In genomic region chr15:65805019-65805738, GRCh38 we compare ENCODE assay signal across 14 cellular contexts. TPM values are rescaled to one million over a fixed set of nuclear protein-coding genes. Genes with fewer than 3 reads are reported as not detected.
DNase-seq lines count a peak whose midpoint lies in the region; ATAC-seq, FAIRE-seq and TF ChIP-seq lines count a peak whose summit lies in the region.
"Had no signal": no experiment of that assay in that cellular context is flagged by ENCODE, and none has a peak within 500 bp of the region (broad histone marks: within the 10 kb centered on the region; RNA-seq: fewer than 3 reads in every experiment).

No MANE protein-coding gene starts in this region.

- 80% methylated on average over 5 of the region's 5 CpGs for WGBS in A549 (ENCODE audit: missing lambda C conversion rate)

- DNase-seq in A549 (ENCODE audit: low read depth in 1 of 2, low spot score in 1 of 2) = no peak
- DNase-seq in GM12865 (ENCODE audit: low read depth) = peak; percentile 54
- DNase-seq in activated CD8-positive, alpha-beta T cell treated with anti-CD3 and anti-CD28 coated beads, Interleukin-2, amount 10 ng/mL, durations not matched to agents 7 days and 5 days = no peak
- no peak for DNase-seq in lower lobe of right lung
- no peak for DNase-seq in COLO668 (lab: John Stamatoyannopoulos, UW; ENCODE audit: unreplicated experiment)
- DNase-seq in AG08396 (ENCODE audit: low spot score) = no peak
- no peak for DNase-seq in effector CD8-positive, alpha-beta T cell (lab: John Stamatoyannopoulos, UW)
- DNase-seq: C1 segment of cervical spinal cord, caudate nucleus, NCI-H510A had no signal

- no peak for TF ChIP-seq RAD21 in A549 (conservative IDR thresholded peaks at IDR 0.05 in 1 of 2, IDR thresholded peaks at IDR 0.05 in 1 of 2)

- no peak for TF ChIP-seq EP300 in A549 (IDR thresholded peaks at IDR 0.05)

- no peaks in the 10 kb centered on the region for H3K36me3 ChIP-seq in lower lobe of right lung
- H3K36me3 ChIP-seq: SJSA1, thoracic aorta had no signal

- no peaks in the 10 kb centered on the region for H3K9me3 Mint-ChIP-seq in activated CD8-positive, alpha-beta T cell treated with anti-CD3 and anti-CD28 coated beads, Interleukin-2, amount 10 ng/mL, durations not matched to agents 7 days and 5 days (ENCODE audit: insufficient read depth)

- intact Hi-C loops in lower lobe of right lung (cut with DNase I) = no loop called here

- POLR2A ChIA-PET in A549 (lab: Yijun Ruan, JAX) = no interaction called here
- POLR2A ChIA-PET in activated CD8-positive, alpha-beta T cell treated with anti-CD3 and anti-CD28 coated beads, Interleukin-2, amount 10 ng/mL, durations not matched to agents 7 days and 5 days (lab: Charles Lee) = interaction anchor here (1.1 to 7.2 kb wide), 5 partner anchors 8 to 501 kb away, joined by 3 to 83 read pairs (median 6); partner anchors contain the start of genes DENND4A, RAB11A and RNU5B-1

- H3K27ac Mint-ChIP-seq in activated CD8-positive, alpha-beta T cell treated with anti-CD3 and anti-CD28 coated beads, Interleukin-2, amount 10 ng/mL, durations not matched to agents 7 days and 5 days = peak overlapping the region; percentile 32

- no peak for FAIRE-seq in A549 (lab: Jason Lieb, UNC)

- no peak overlapping the region for H3K27ac ChIP-seq in A549
- H3K27ac ChIP-seq in lower lobe of right lung = peak overlapping the region; percentile 44
- H3K27ac ChIP-seq: SJSA1, thoracic aorta had no signal

- CTCF ChIA-PET in A549 (lab: Yijun Ruan, JAX) = interaction anchor here (0.7 to 1.9 kb wide), 3 partner anchors 19 to 24 kb away, joined by 3 to 9 read pairs (median 4); no protein-coding TSS in a partner anchor
- CTCF ChIA-PET in activated CD8-positive, alpha-beta T cell treated with anti-CD3 and anti-CD28 coated beads, Interleukin-2, amount 10 ng/mL, durations not matched to agents 7 days and 5 days (lab: Charles Lee) = interaction anchor here (0.6 to 2.0 kb wide), 7 partner anchors 11 to 52 kb away, joined by 3 to 8 read pairs (median 3); partner anchors contain the start of gene DENND4A

- peaks cover 4% of the 10 kb centered on the region for H3K36me3 Mint-ChIP-seq in activated CD8-positive, alpha-beta T cell treated with anti-CD3 and anti-CD28 coated beads, Interleukin-2, amount 10 ng/mL, durations not matched to agents 7 days and 5 days (ENCODE audit: low read depth)

- no peak for TF ChIP-seq POLR2A in A549 (IDR thresholded peaks at IDR 0.05; ENCODE audit: low read length)

- H3K9me3 ChIP-seq in A549 (no peaks in the 10 kb centered on the region), lower lobe of right lung (no peaks in the 10 kb centered on the region)
- H3K9me3 ChIP-seq: SJSA1, thoracic aorta had no signal

- no peak overlapping the region for H3K4me3 ChIP-seq in A549
- no peak overlapping the region for H3K4me3 ChIP-seq in GM12865 (ENCODE audit: low read depth, low read length)
- H3K4me3 ChIP-seq in lower lobe of right lung = no peak overlapping the region
- H3K4me3 ChIP-seq: SJSA1, thoracic aorta had no signal

- H3K4me2 ChIP-seq in A549 = no peak overlapping the region

- no peaks in the 10 kb centered on the region for H3K27me3 ChIP-seq in lower lobe of right lung (ENCODE audit: low read depth)
- H3K27me3 ChIP-seq: SJSA1 had no signal

- TF ChIP-seq CTCF in A549 (IDR thresholded peaks at IDR 0.05) (no peak), GM12865 (IDR thresholded peaks at IDR 0.05; ENCODE audit: insufficient read depth, low read depth, low read length, missing control alignments) (no peak), lower lobe of right lung (IDR thresholded peaks at IDR 0.05) (no peak)

- peak overlapping the region; percentile 2 for H3K4me3 Mint-ChIP-seq in activated CD8-positive, alpha-beta T cell treated with anti-CD3 and anti-CD28 coated beads, Interleukin-2, amount 10 ng/mL, durations not matched to agents 7 days and 5 days

- no peaks in the 10 kb centered on the region for H3K27me3 Mint-ChIP-seq in activated CD8-positive, alpha-beta T cell treated with anti-CD3 and anti-CD28 coated beads, Interleukin-2, amount 10 ng/mL, durations not matched to agents 7 days and 5 days (ENCODE audit: low read depth)

- H3K4me1 Mint-ChIP-seq in activated CD8-positive, alpha-beta T cell treated with anti-CD3 and anti-CD28 coated beads, Interleukin-2, amount 10 ng/mL, durations not matched to agents 7 days and 5 days (ENCODE audit: low read depth) = peaks cover 40% of the 10 kb centered on the region

- ATAC-seq in A549 = 0 out of 6 replicates have a peak, but pooled peaks of 1 of the 2 experiments have one; percentile 13
- no peak for ATAC-seq in activated CD8-positive, alpha-beta T cell treated with anti-CD3 and anti-CD28 coated beads, Interleukin-2, amount 10 ng/mL, durations not matched to agents 7 days and 5 days
- peak; percentile 63 to 69 for ATAC-seq in lower lobe of right lung
- ATAC-seq in HG03442 (IDR thresholded peaks at IDR 0.05; ENCODE audit: unreplicated experiment) = no peak
- ATAC-seq: HCT116 had no signal

- H3K4me1 ChIP-seq in A549 (peaks cover 8% of the 10 kb centered on the region; the same call in 2 of the 3 replicates), lower lobe of right lung (peaks cover 25% of the 10 kb centered on the region)
- H3K4me1 ChIP-seq: SJSA1 had no signal

TF ChIP-seq in A549, 52 proteins besides CTCF, POLR2A, EP300 and RAD21:
- no peak for TF ChIP-seq EHMT2 (IDR thresholded peaks at IDR 0.05; ENCODE audit: low read depth)
- peak; percentile 36; the same call in 1 of the 2 replicates for TF ChIP-seq GATA3 (IDR thresholded peaks at IDR 0.05; ENCODE audit: borderline replicate concordance)
- no peak for TF ChIP-seq ZFP36 (IDR thresholded peaks at IDR 0.05; ENCODE audit: borderline replicate concordance, partially characterized antibody)

RNA-seq across cellular contexts. Expression of gene DENND4A, which starts 13.1 kb away (rescaled TPM):
- polyA plus RNA-seq in A549 (2011; rRNA removed) = 16.8 and 18.7 TPM in 2 replicates
- polyA plus RNA-seq in A549 (2012; cell fraction: cytosol; rRNA removed) = 1.7 and 2.2 TPM in 2 replicates
- 1.7 and 2.3 TPM in 2 replicates for polyA plus RNA-seq in A549 (2012; cell fraction: nucleus; rRNA removed)
- 5.6 to 6.0 TPM (median 6.0 TPM) in 3 replicates for polyA plus RNA-seq in A549 (2017; fragmentation: RNase III; extraction: RNeasy Plus Mini Kit Qiagen cat#74134 plus additional on column Dnase treatment)
- 26.0 and 29.0 TPM in 2 replicates for polyA minus RNA-seq in A549 (2011; rRNA and poly(A)+ RNA removed)
- total RNA-seq in activated CD8-positive, alpha-beta T cell treated with anti-CD3 and anti-CD28 coated beads, Interleukin-2, amount 10 ng/mL, durations not matched to agents 7 days and 5 days = 10 to 100 TPM; 40.1 to 45.0 TPM
- total RNA-seq in lower lobe of right lung = 34.6 TPM

Comparison
In these comparisons a context has a peak if more than half of its experiments do, and no peak if none do; other contexts are left out.
1. ATAC-seq: peak in lower lobe of right lung (2 of 2); none in activated CD8-positive, alpha-beta T cell treated with anti-CD3 and anti-CD28 coated beads, Interleukin-2, amount 10 ng/mL, durations not matched to agents 7 days and 5 days (single experiment) and HG03442 (single experiment).